ENCODE assay signal across 1 cellular context in the genomic region with DNA sequence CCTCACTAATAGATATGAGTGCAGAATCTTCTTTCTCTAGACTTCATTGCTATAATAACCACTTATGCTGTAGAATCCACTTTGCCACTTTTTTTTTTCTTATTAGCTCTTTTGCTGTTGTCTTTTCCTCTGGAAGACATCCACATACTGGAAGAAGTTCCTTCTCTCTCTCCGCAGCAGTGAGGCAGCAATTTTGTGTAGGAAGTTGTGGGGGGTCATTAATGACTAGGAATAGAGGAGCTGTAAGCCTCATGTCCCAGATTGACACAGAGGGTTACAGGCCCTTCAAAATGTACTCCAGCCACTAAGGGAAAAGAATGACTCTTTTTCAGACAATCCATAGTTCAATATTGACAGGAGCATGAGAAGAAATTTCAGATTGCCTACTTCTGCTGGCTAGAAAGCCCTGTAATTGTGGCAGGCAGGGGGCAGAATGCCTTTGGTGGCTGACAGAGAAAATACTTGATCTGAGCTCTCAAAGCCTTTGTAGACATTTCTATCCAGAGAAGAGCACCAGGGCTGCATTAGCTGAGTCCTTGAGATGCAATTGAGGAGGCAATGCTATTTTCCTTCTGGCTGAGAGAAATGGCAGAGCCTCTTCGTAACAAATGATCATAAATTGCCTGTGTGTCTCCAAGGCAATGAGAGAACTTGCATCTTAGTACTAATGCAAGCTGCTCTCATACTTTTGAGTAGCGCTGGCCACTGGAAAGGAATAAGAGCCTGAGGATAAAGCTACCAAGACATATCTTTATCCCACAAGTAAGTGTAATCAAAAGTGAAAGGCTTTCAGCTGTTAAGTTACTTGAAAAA.
TF ChIP-seq lines count a peak whose summit lies in the region.

No MANE protein-coding gene starts in this region.

TF ChIP-seq in HepG2, 621 proteins besides CTCF, POLR2A, EP300 and RAD21 (continued from another document):
- TF ChIP-seq, protein P1, sequence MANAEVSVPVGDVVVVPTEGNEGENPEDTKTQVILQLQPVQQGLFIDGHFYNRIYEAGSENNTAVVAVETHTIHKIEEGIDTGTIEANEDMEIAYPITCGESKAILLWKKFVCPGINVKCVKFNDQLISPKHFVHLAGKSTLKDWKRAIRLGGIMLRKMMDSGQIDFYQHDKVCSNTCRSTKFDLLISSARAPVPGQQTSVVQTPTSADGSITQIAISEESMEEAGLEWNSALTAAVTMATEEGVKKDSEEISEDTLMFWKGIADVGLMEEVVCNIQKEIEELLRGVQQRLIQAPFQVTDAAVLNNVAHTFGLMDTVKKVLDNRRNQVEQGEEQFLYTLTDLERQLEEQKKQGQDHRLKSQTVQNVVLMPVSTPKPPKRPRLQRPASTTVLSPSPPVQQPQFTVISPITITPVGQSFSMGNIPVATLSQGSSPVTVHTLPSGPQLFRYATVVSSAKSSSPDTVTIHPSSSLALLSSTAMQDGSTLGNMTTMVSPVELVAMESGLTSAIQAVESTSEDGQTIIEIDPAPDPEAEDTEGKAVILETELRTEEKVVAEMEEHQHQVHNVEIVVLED (CRISPR knock-in tag; IDR thresholded peaks at IDR 0.05; ENCODE audit: borderline replicate concordance) = no peak
- TF ChIP-seq, protein P2, sequence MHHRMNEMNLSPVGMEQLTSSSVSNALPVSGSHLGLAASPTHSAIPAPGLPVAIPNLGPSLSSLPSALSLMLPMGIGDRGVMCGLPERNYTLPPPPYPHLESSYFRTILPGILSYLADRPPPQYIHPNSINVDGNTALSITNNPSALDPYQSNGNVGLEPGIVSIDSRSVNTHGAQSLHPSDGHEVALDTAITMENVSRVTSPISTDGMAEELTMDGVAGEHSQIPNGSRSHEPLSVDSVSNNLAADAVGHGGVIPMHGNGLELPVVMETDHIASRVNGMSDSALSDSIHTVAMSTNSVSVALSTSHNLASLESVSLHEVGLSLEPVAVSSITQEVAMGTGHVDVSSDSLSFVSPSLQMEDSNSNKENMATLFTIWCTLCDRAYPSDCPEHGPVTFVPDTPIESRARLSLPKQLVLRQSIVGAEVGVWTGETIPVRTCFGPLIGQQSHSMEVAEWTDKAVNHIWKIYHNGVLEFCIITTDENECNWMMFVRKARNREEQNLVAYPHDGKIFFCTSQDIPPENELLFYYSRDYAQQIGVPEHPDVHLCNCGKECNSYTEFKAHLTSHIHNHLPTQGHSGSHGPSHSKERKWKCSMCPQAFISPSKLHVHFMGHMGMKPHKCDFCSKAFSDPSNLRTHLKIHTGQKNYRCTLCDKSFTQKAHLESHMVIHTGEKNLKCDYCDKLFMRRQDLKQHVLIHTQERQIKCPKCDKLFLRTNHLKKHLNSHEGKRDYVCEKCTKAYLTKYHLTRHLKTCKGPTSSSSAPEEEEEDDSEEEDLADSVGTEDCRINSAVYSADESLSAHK (CRISPR knock-in tag; IDR thresholded peaks at IDR 0.05; ENCODE audit: borderline replicate concordance) = no peak
- TF ChIP-seq, protein P3, sequence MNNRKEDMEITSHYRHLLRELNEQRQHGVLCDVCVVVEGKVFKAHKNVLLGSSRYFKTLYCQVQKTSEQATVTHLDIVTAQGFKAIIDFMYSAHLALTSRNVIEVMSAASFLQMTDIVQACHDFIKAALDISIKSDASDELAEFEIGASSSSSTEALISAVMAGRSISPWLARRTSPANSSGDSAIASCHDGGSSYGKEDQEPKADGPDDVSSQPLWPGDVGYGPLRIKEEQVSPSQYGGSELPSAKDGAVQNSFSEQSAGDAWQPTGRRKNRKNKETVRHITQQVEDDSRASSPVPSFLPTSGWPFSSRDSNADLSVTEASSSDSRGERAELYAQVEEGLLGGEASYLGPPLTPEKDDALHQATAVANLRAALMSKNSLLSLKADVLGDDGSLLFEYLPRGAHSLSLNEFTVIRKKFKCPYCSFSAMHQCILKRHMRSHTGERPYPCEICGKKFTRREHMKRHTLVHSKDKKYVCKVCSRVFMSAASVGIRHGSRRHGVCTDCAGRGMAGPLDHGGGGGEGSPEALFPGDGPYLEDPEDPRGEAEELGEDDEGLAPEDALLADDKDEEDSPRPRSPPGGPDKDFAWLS (CRISPR knock-in tag; IDR thresholded peaks at IDR 0.05; ENCODE audit: borderline replicate concordance) = no peak
- TF ChIP-seq SIN3B (IDR thresholded peaks at IDR 0.05; ENCODE audit: low read length) = no peak
- TF ChIP-seq ARNT2 (CRISPR knock-in tag; IDR thresholded peaks at IDR 0.05; ENCODE audit: low read depth) = no peak
- TF ChIP-seq ZNF350 (CRISPR knock-in tag; IDR thresholded peaks at IDR 0.05; ENCODE audit: borderline replicate concordance, low read depth) = no peak
- TF ChIP-seq ZZZ3 (CRISPR knock-in tag; IDR thresholded peaks at IDR 0.05; ENCODE audit: borderline replicate concordance) = no peak
- TF ChIP-seq ZNF235 (CRISPR knock-in tag; IDR thresholded peaks at IDR 0.05; ENCODE audit: borderline replicate concordance) = no peak
